1 cellular context compared by ENCODE assay signal in genomic region chr17:8221663-8222379, GRCh38.
A peak's percentile ranks its signal among the peaks of the same experiment; 100 is the strongest.
TF ChIP-seq lines count a peak whose summit lies in the region.

No MANE protein-coding gene starts in this region.

TF ChIP-seq in SK-N-SH, 30 proteins besides CTCF, POLR2A, EP300 and RAD21 (continued from another document):
- TF ChIP-seq REST (IDR thresholded peaks at IDR 0.05; ENCODE audit: low read depth, low read length) (peak; percentile 56; the same call in 1 of the 2 replicates), MEF2A (IDR thresholded peaks at IDR 0.05; ENCODE audit: borderline replicate concordance, low read depth) (no peak), SIN3A (IDR thresholded peaks at IDR 0.05; ENCODE audit: borderline replicate concordance, low read depth, low read length) (0 out of 2 replicates have a peak, but pooled peaks have one; percentile 12), TEAD4 (IDR thresholded peaks at IDR 0.05; ENCODE audit: borderline replicate concordance, insufficient read depth) (peak; percentile 88), MXI1 (IDR thresholded peaks at IDR 0.05; ENCODE audit: low read depth, low read length) (peak; percentile 20; the same call in 1 of the 2 replicates), RCOR1 (IDR thresholded peaks at IDR 0.05; ENCODE audit: low read length) (peak; percentile 49; the same call in 1 of the 2 replicates), FOXJ3 (CRISPR knock-in tag; IDR thresholded peaks at IDR 0.05) (0 out of 2 replicates have a peak, but pooled peaks have one; percentile 31), RXRA (IDR thresholded peaks at IDR 0.05; ENCODE audit: borderline replicate concordance, low read depth) (peak; percentile 50; the same call in 1 of the 2 replicates), CHD2 (IDR thresholded peaks at IDR 0.05; ENCODE audit: low read length, partially characterized antibody) (peak; percentile 48), FOSL2 (IDR thresholded peaks at IDR 0.05; ENCODE audit: borderline replicate concordance, low read depth) (peak; percentile 64)
